7 cellular contexts compared by ENCODE assay signal in genomic region chr1:28507247-28507645, GRCh38.
DNase-seq lines count a peak whose midpoint lies in the region; TF ChIP-seq lines count a peak whose summit lies in the region.

No MANE protein-coding gene starts in this region.

- DNase-seq in UCSD-AML1 (lab: John Stamatoyannopoulos, UW; ENCODE audit: unreplicated experiment): peak; percentile 29
- DNase-seq in fibroblast of mammary gland (ENCODE audit: low read depth): peak; percentile 11
- DNase-seq in skeletal muscle cell (ENCODE audit: low read depth): no peak
- no peak for DNase-seq in ecto neural progenitor cell (ENCODE audit: low spot score)
- DNase-seq in iPS-NIHi11 (ENCODE audit: low spot score): no peak
- no peak for DNase-seq in NCI-H2227 treated with DMSO at 0.1 percent for 48 hours (lab: John Stamatoyannopoulos, UW)

- no peaks in the 10 kb centered on the region; the same call in 1 of the 2 replicates for H3K4me1 ChIP-seq in HEK293 (ENCODE audit: control insufficient read depth, insufficient read depth, low read length)

- H3K4me3 ChIP-seq in HEK293 (ENCODE audit: low read depth, low read length) (peak overlapping the region; percentile 79), fibroblast of mammary gland (ENCODE audit: control insufficient read depth, low read depth, low read length) (peak overlapping the region; percentile 66), skeletal muscle cell (ENCODE audit: low read depth, low read length) (peak overlapping the region; percentile 80)

- H3K9me3 ChIP-seq in HEK293 (ENCODE audit: control insufficient read depth, insufficient read depth, low read depth, low read length): no peaks in the 10 kb centered on the region

- CTCF ChIA-PET in HEK293 (lab: Yijun Ruan, JAX): interaction anchor here (0.7 kb wide), 1 partner anchor 1060 kb away, joined by 3 read pairs; no protein-coding TSS in a partner anchor

- peak overlapping the region; percentile 86 for H3K27ac ChIP-seq in HEK293 (ENCODE audit: extremely low read depth, low read depth, low read length)

- POLR2A ChIA-PET in HEK293 (lab: Yijun Ruan, JAX): interaction anchor here (0.7 to 4.0 kb wide), 7 partner anchors 9 to 378 kb away, joined by 3 to 34 read pairs (median 5); no protein-coding TSS in a partner anchor

- peaks cover 9 to 59% of the 10 kb centered on the region in 2 experiments; a peak in 2 of 3 replicates for H3K36me3 ChIP-seq in HEK293 (ENCODE audit: control insufficient read depth in 2 of 2, insufficient read depth in 1 of 2, low read length in 2 of 2)

- TF ChIP-seq CTCF in HEK293 (tag by site-specific recombination; IDR thresholded peaks at IDR 0.05): no peak
- TF ChIP-seq CTCF in fibroblast of mammary gland (conservative IDR thresholded peaks at IDR 0.05; ENCODE audit: control insufficient read depth, insufficient read depth, low read depth, low read length): no peak

TF ChIP-seq in HEK293, 187 proteins besides CTCF, POLR2A, EP300 and RAD21:
- TF ChIP-seq PRDM10 (tag by site-specific recombination; IDR thresholded peaks at IDR 0.05) (peak; percentile 81), ZXDB (tag by site-specific recombination; IDR thresholded peaks at IDR 0.05) (0 out of 2 replicates have a peak, but pooled peaks have one; percentile 13), ZNF341 (tag by site-specific recombination; IDR thresholded peaks at IDR 0.05; ENCODE audit: low read depth) (peak; percentile 43; the same call in 1 of the 2 replicates), GLIS1 (tag by site-specific recombination; IDR thresholded peaks at IDR 0.05) (no peak), ZNF362 (tag by site-specific recombination; IDR thresholded peaks at IDR 0.05) (peak; percentile 58; the same call in 1 of the 2 replicates), ZSCAN18 (tag by site-specific recombination; IDR thresholded peaks at IDR 0.05) (no peak), SP7 (tag by site-specific recombination; IDR thresholded peaks at IDR 0.05) (no peak)
TF ChIP-seq in HEK293: peak in this region for 4.

Comparison
In these comparisons a context has a peak if more than half of its experiments do, and no peak if none do; other contexts are left out.
1. DNase-seq: peak in UCSD-AML1 (single experiment) and fibroblast of mammary gland (single experiment); none in skeletal muscle cell (single experiment), ecto neural progenitor cell (single experiment), iPS-NIHi11 (single experiment) and NCI-H2227 treated with DMSO at 0.1 percent for 48 hours (single experiment).
2. Peak in every context shown above with its lines, with median percentiles within 50 percentile points of each other: H3K4me3 ChIP-seq.